Comparison of ENCODE assay signal across 8 cellular contexts in genomic region chr3:126704494-126705214, GRCh38. TPM values are rescaled to one million over a fixed set of nuclear protein-coding genes. Genes with fewer than 3 reads are reported as not detected.
DNase-seq lines count a peak whose midpoint lies in the region; ATAC-seq and TF ChIP-seq lines count a peak whose summit lies in the region.

No MANE protein-coding gene starts in this region.

- peaks cover 12 to 33% (median 18%) of the 10 kb centered on the region in 4 donors for H3K4me1 Mint-ChIP-seq in CD4-positive, CD25-positive, alpha-beta regulatory T cell
- H3K4me1 Mint-ChIP-seq in neural crest cell = peaks cover 20% of the 10 kb centered on the region

- no peaks in the 10 kb centered on the region for H3K9me3 ChIP-seq in CD4-positive, CD25-positive, alpha-beta regulatory T cell (ENCODE audit: control insufficient read depth in 2 of 2, low read length in 2 of 2)
- peaks cover 11% of the 10 kb centered on the region for H3K9me3 ChIP-seq in OCI-LY7 (ENCODE audit: low read length)

- no peaks in the 10 kb centered on the region for H3K36me3 ChIP-seq in CD4-positive, CD25-positive, alpha-beta regulatory T cell (ENCODE audit: control insufficient read depth, insufficient read depth, low read length)
- H3K36me3 ChIP-seq in OCI-LY7 (ENCODE audit: insufficient read depth, low read length) = no peaks in the 10 kb centered on the region

- H3K9me3 Mint-ChIP-seq in CD4-positive, CD25-positive, alpha-beta regulatory T cell = peaks cover 0 to 1% (median 0%) of the 10 kb centered on the region in 7 donors
- no peaks in the 10 kb centered on the region for H3K9me3 Mint-ChIP-seq in neural crest cell

- TF ChIP-seq CTCF in OCI-LY7 (conservative IDR thresholded peaks at IDR 0.05; ENCODE audit: low read length) (no peak), epithelial cell of esophagus (IDR thresholded peaks at IDR 0.05; ENCODE audit: insufficient read depth, low read depth, low read length, missing control alignments) (no peak), neural crest cell (conservative IDR thresholded peaks at IDR 0.05) (no peak)

- H3K27ac Mint-ChIP-seq in CD4-positive, CD25-positive, alpha-beta regulatory T cell = peak overlapping the region in 2 of 3 donors; percentile 33 to 91
- no peak overlapping the region for H3K27ac Mint-ChIP-seq in neural crest cell (ENCODE audit: unreplicated experiment)

- POLR2A ChIA-PET in OCI-LY7 (lab: Charles Lee) = interaction anchor here (0.6 kb wide), 1 partner anchor 33 kb away, joined by 3 read pairs; no protein-coding TSS in a partner anchor

- CTCF ChIA-PET in OCI-LY7 (lab: Charles Lee; ENCODE audit: unreplicated experiment) = no interaction called here

- H3K4me2 ChIP-seq in OCI-LY7 (ENCODE audit: low read length) = peak overlapping the region; percentile 74

- H3K4me3 ChIP-seq in CD4-positive, CD25-positive, alpha-beta regulatory T cell (ENCODE audit: low read depth, low read length) = peak overlapping the region; percentile 21
- H3K4me3 ChIP-seq in OCI-LY7 (ENCODE audit: low read depth, low read length, poor library complexity, severe bottlenecking) = peak overlapping the region; percentile 86
- H3K4me3 ChIP-seq in epithelial cell of esophagus (ENCODE audit: low read length) = peak overlapping the region; percentile 69

- H3K27me3 ChIP-seq in CD4-positive, CD25-positive, alpha-beta regulatory T cell (ENCODE audit: control insufficient read depth, insufficient read depth, low read length) = peaks cover 4% of the 10 kb centered on the region

- peak overlapping the region; percentile 80 for H2AFZ ChIP-seq in OCI-LY7 (ENCODE audit: low read length)

- H3K79me2 ChIP-seq in OCI-LY7 (ENCODE audit: insufficient read depth, low read depth, low read length) = no peaks in the 10 kb centered on the region

- H3K27ac ChIP-seq in CD4-positive, CD25-positive, alpha-beta regulatory T cell (ENCODE audit: insufficient read depth, low read length, poor library complexity, severe bottlenecking) = no peak overlapping the region
- no peak overlapping the region for H3K27ac ChIP-seq in OCI-LY7 (ENCODE audit: low read depth, low read length, poor library complexity, severe bottlenecking)

- no TSS peak for BruUV-seq in OCI-LY7 (replicated peaks; lab: Mats Ljungman, UMichigan)

- H3K36me3 Mint-ChIP-seq in CD4-positive, CD25-positive, alpha-beta regulatory T cell = peaks cover 7% of the 10 kb centered on the region
- peaks cover 5% of the 10 kb centered on the region for H3K36me3 Mint-ChIP-seq in neural crest cell (ENCODE audit: low read depth)

- peak overlapping the region; percentile 89 to 97 (median 94) for H3K4me3 Mint-ChIP-seq in CD4-positive, CD25-positive, alpha-beta regulatory T cell
- H3K4me3 Mint-ChIP-seq in neural crest cell = peak overlapping the region; percentile 99

- no peaks in the 10 kb centered on the region for H3K9me2 ChIP-seq in OCI-LY7 (ENCODE audit: insufficient read depth, low read length)

- ATAC-seq in CD4-positive, CD25-positive, alpha-beta regulatory T cell (ENCODE audit: low read depth in 2 of 2) = peak in 1 of 2 donors; percentile 14
- ATAC-seq in GM19438 (IDR thresholded peaks at IDR 0.05; ENCODE audit: low read depth, unreplicated experiment) (peak; percentile 14), HG02981 (IDR thresholded peaks at IDR 0.05; ENCODE audit: unreplicated experiment) (no peak)

- intact Hi-C loops in OCI-LY7 (cut with micrococcal nuclease; ENCODE audit: unreplicated experiment) = no loop called here

- H4K20me1 ChIP-seq in OCI-LY7 (ENCODE audit: insufficient read depth, low read length) = no peaks in the 10 kb centered on the region

- H3K4me1 ChIP-seq in CD4-positive, CD25-positive, alpha-beta regulatory T cell (ENCODE audit: control insufficient read depth, insufficient read depth, low read length, poor library complexity, severe bottlenecking) = peaks cover 16% of the 10 kb centered on the region
- peaks cover 16% of the 10 kb centered on the region for H3K4me1 ChIP-seq in OCI-LY7 (ENCODE audit: insufficient read depth, low read length, poor library complexity, severe bottlenecking)

- peaks cover 39% of the 10 kb centered on the region for H3K27me3 Mint-ChIP-seq in CD4-positive, CD25-positive, alpha-beta regulatory T cell
- peaks cover 23% of the 10 kb centered on the region for H3K27me3 Mint-ChIP-seq in neural crest cell (ENCODE audit: low read depth)

- no peak for DNase-seq in CD4-positive, CD25-positive, alpha-beta regulatory T cell
- no peak for DNase-seq in OCI-LY7 (ENCODE audit: low spot score)
- peak; percentile 15 for DNase-seq in epithelial cell of esophagus (ENCODE audit: low read depth)
- no peak for DNase-seq in neural crest cell (ENCODE audit: low read depth, low spot score)
- DNase-seq in ecto neural progenitor cell (ENCODE audit: low spot score) = no peak
- DNase-seq in UCSD-AML1 (lab: John Stamatoyannopoulos, UW; ENCODE audit: unreplicated experiment) = no peak

RNA-seq across cellular contexts. Expression of gene CHCHD6, which starts 0.6 kb away (rescaled TPM):
- 6.6 TPM for total RNA-seq in CD4-positive, CD25-positive, alpha-beta regulatory T cell
- 10 to 100 TPM in 1 of 4 donors, 1 to 10 TPM in 3; 5.6 to 10.5 (median 8.7) TPM for polyA plus RNA-seq in CD4-positive, CD25-positive, alpha-beta regulatory T cell
- total RNA-seq in OCI-LY7 (2014; rRNA removed; shearing (Covaris generic)) = 19.8 and 21.2 TPM in 2 replicates
- 14.7 and 18.1 TPM in 2 replicates for total RNA-seq in OCI-LY7 (2022)
- total RNA-seq in neural crest cell = 32.9 and 33.6 TPM in 2 replicates

RNA-seq across cellular contexts. Expression of gene TXNRD3, which starts 49.7 kb away (rescaled TPM):
- 0.47 TPM for total RNA-seq in CD4-positive, CD25-positive, alpha-beta regulatory T cell
- under 1 TPM; 0.22 to 0.81 (median 0.66) TPM for polyA plus RNA-seq in CD4-positive, CD25-positive, alpha-beta regulatory T cell
- not detected in 2 replicates for total RNA-seq in OCI-LY7 (2014; rRNA removed; shearing (Covaris generic))
- total RNA-seq in OCI-LY7 (2022) (not detected in 2 replicates), neural crest cell (12.8 and 13.8 TPM in 2 replicates)

Comparison
In these comparisons a context has a peak if more than half of its experiments do, and no peak if none do; other contexts are left out.
1. H3K4me3 ChIP-seq: peak in every context shown above with its lines; median percentile 86 in OCI-LY7; 69 in epithelial cell of esophagus; 21 in CD4-positive, CD25-positive, alpha-beta regulatory T cell.